In genomic region chr14:64724578-64724930, GRCh38 we compare ENCODE assay signal across 12 cellular contexts. TPM values are rescaled to one million over a fixed set of nuclear protein-coding genes. Genes with fewer than 3 reads are reported as not detected.
DNase-seq lines count a peak whose midpoint lies in the region; ATAC-seq and TF ChIP-seq lines count a peak whose summit lies in the region.
"Had no signal": no experiment of that assay in that cellular context is flagged by ENCODE, and none has a peak within 500 bp of the region (broad histone marks: within the 10 kb centered on the region; RNA-seq: fewer than 3 reads in every experiment).

No MANE protein-coding gene starts in this region.

- H3K27ac ChIP-seq in colonic mucosa, result peak overlapping the region; percentile 76

- TF ChIP-seq CTCF in colonic mucosa (IDR thresholded peaks at IDR 0.05) (no peak), nephron (IDR thresholded peaks at IDR 0.05; ENCODE audit: unreplicated experiment in 3 of 3) (no peak)

- H3K4me1 ChIP-seq in colonic mucosa, result peaks cover 50% of the 10 kb centered on the region

- peaks cover 13% of the 10 kb centered on the region for H3K4me1 Mint-ChIP-seq in stimulated activated naive CD8-positive, alpha-beta T cell treated with anti-CD3 and anti-CD28 coated beads, Interleukin-15, amount 100 ng/mL, for 72 hours
- peaks cover 52% of the 10 kb centered on the region for H3K4me1 Mint-ChIP-seq in nephron

- no peaks in the 10 kb centered on the region for H3K9me3 ChIP-seq in colonic mucosa

- intact Hi-C loops in colonic mucosa (cut with DNase I), result no loop called here

- H3K27ac Mint-ChIP-seq in stimulated activated naive CD8-positive, alpha-beta T cell treated with anti-CD3 and anti-CD28 coated beads, Interleukin-15, amount 100 ng/mL, for 72 hours, result peak overlapping the region; percentile 6 to 48
- H3K27ac Mint-ChIP-seq in nephron, result peak overlapping the region; percentile 9 to 66 (median 54)
- H3K27ac Mint-ChIP-seq: memory B cell had no signal

- DNase-seq in stimulated activated naive CD8-positive, alpha-beta T cell treated with anti-CD3 and anti-CD28 coated beads, Interleukin-15, amount 100 ng/mL, for 72 hours, result no peak
- DNase-seq in stimulated activated naive CD8-positive, alpha-beta T cell treated with anti-CD3 and anti-CD28 coated beads, Interleukin-15, Interleukin-2, amounts not matched to agents 100 U/mL and 50 U/mL, for 24 hours, result no peak
- no peak for DNase-seq in colonic mucosa
- no peak for DNase-seq in NOMO-1 treated with dmso at 0.1 percent for 144 hours (lab: John Stamatoyannopoulos, UW; ENCODE audit: unreplicated experiment)
- no peak for DNase-seq in stimulated activated CD4-positive, alpha-beta T cell treated with anti-CD3 and anti-CD28 coated beads, Interleukin-4, amount 100 ng/mL, for 1 hour
- no peak for DNase-seq in HT-29 (ENCODE audit: low spot score)
- DNase-seq in hippocampal formation (lab: John Stamatoyannopoulos, UW), result no peak
- DNase-seq: COR-L47, NCI-H748 treated with DMSO at 0.1 percent for 48 hours, SW 1271 had no signal

- peak overlapping the region; percentile 17 to 67 for H3K9ac ChIP-seq in colonic mucosa (ENCODE audit: low read depth in 2 of 2, low read length in 2 of 2)

- ATAC-seq in stimulated activated naive CD8-positive, alpha-beta T cell treated with anti-CD3 and anti-CD28 coated beads, Interleukin-15, amount 100 ng/mL, for 72 hours, result no peak
- ATAC-seq in stimulated activated naive CD8-positive, alpha-beta T cell treated with anti-CD3 and anti-CD28 coated beads, Interleukin-15, Interleukin-2, amounts not matched to agents 100 U/mL and 50 U/mL, for 24 hours, result no peak

- no peak overlapping the region for H3K4me3 ChIP-seq in colonic mucosa

- H3K36me3 ChIP-seq in colonic mucosa, result no peaks in the 10 kb centered on the region

- H3K27me3 ChIP-seq in colonic mucosa, result no peaks in the 10 kb centered on the region

- H3K27me3 Mint-ChIP-seq in stimulated activated naive CD8-positive, alpha-beta T cell treated with anti-CD3 and anti-CD28 coated beads, Interleukin-15, amount 100 ng/mL, for 72 hours, result no peaks in the 10 kb centered on the region
- H3K27me3 Mint-ChIP-seq in nephron (ENCODE audit: low read depth), result peaks cover 4% of the 10 kb centered on the region

- no peaks in the 10 kb centered on the region for H3K9me3 Mint-ChIP-seq in stimulated activated naive CD8-positive, alpha-beta T cell treated with anti-CD3 and anti-CD28 coated beads, Interleukin-15, amount 100 ng/mL, for 72 hours
- H3K9me3 Mint-ChIP-seq in nephron, result no peaks in the 10 kb centered on the region

- peaks cover 23% of the 10 kb centered on the region for H3K36me3 Mint-ChIP-seq in nephron (ENCODE audit: low read depth)
- H3K36me3 Mint-ChIP-seq: memory B cell had no signal

- H3K4me3 Mint-ChIP-seq in stimulated activated naive CD8-positive, alpha-beta T cell treated with anti-CD3 and anti-CD28 coated beads, Interleukin-15, amount 100 ng/mL, for 72 hours, result no peak overlapping the region
- H3K4me3 Mint-ChIP-seq in nephron, result no peak overlapping the region
- H3K4me3 Mint-ChIP-seq: memory B cell had no signal

RNA-seq across cellular contexts. Expression of gene PLEKHG3, which starts 20.3 kb away (rescaled TPM):
- 100 to 1,000 TPM in 1 of 2 donors, 10 to 100 TPM in 1; 78.8 to 106 TPM for total RNA-seq in colonic mucosa
- total RNA-seq in HT-29 (2014; rRNA removed; shearing (Covaris generic)), result 59.2 and 62.9 TPM in 2 replicates
